ENCODE assay signal across 14 cellular contexts in genomic region chr2:41784496-41784895, GRCh38.
A peak's percentile ranks its signal among the peaks of the same experiment; 100 is the strongest.
DNase-seq lines count a peak whose midpoint lies in the region; ATAC-seq and TF ChIP-seq lines count a peak whose summit lies in the region.
"Had no signal": no experiment of that assay in that cellular context is flagged by ENCODE, and none has a peak within 500 bp of the region (broad histone marks: within the 10 kb centered on the region; RNA-seq: fewer than 3 reads in every experiment).

No MANE protein-coding gene starts in this region.

- intact Hi-C loops in mucosa of descending colon (cut with DNase I, micrococcal nuclease) (loop anchor here in 1 of 2 donors (10.0 kb wide), 1 partner anchor 1870 kb away; no protein-coding TSS in a partner anchor), posterior vena cava (cut with DNase I) (no loop called here), aorta (cut with DNase I) (loop anchor here (5.0 to 10.0 kb wide), 5 partner anchors 87 to 1872 kb away; no protein-coding TSS in a partner anchor)

- H3K4me3 ChIP-seq in RWPE2 (ENCODE audit: severe bottlenecking): no peak overlapping the region
- H3K4me3 ChIP-seq in mucosa of descending colon: no peak overlapping the region
- no peak overlapping the region for H3K4me3 ChIP-seq in aorta (ENCODE audit: low read length in 2 of 2)

- H3K9me3 ChIP-seq in RWPE2 (ENCODE audit: severe bottlenecking): no peaks in the 10 kb centered on the region
- H3K9me3 ChIP-seq in mucosa of descending colon: no peaks in the 10 kb centered on the region
- H3K9me3 ChIP-seq in aorta (ENCODE audit: control insufficient read depth, low read length): no peaks in the 10 kb centered on the region

- ATAC-seq in RWPE2 (ENCODE audit: low read depth): no peak
- peak; percentile 13 for ATAC-seq in mucosa of descending colon
- no peak for ATAC-seq in HG02588 (IDR thresholded peaks at IDR 0.05; ENCODE audit: unreplicated experiment)
- no peak for ATAC-seq in aorta (ENCODE audit: low FRiP score)

- TF ChIP-seq CTCF in RWPE2 (IDR thresholded peaks at IDR 0.05; ENCODE audit: poor library complexity, severe bottlenecking) (no peak), mucosa of descending colon (IDR thresholded peaks at IDR 0.05) (no peak)

- 88 to 89% methylated on average over 6 of the region's 6 CpGs for WGBS in aorta, 2 donors

- no peaks in the 10 kb centered on the region for H3K4me1 ChIP-seq in RWPE2 (ENCODE audit: insufficient read depth, poor library complexity, severe bottlenecking)
- no peaks in the 10 kb centered on the region for H3K4me1 ChIP-seq in mucosa of descending colon (ENCODE audit: low read depth)
- peaks cover 0 to 2% of the 10 kb centered on the region in 2 donors for H3K4me1 ChIP-seq in aorta (ENCODE audit: control insufficient read depth in 1 of 2, insufficient read depth in 2 of 2, low read length in 2 of 2)

- no peak overlapping the region for H3K27ac ChIP-seq in RWPE2 (ENCODE audit: poor library complexity, severe bottlenecking)
- H3K27ac ChIP-seq in aorta (ENCODE audit: low read depth in 1 of 2, low read length in 2 of 2): no peak overlapping the region

- H3K27me3 ChIP-seq in RWPE2 (ENCODE audit: insufficient read depth, poor library complexity, severe bottlenecking) (no peaks in the 10 kb centered on the region), aorta (ENCODE audit: control insufficient read depth in 1 of 2, insufficient read depth in 2 of 2, low read length in 1 of 2) (no peaks in the 10 kb centered on the region)

- no peaks in the 10 kb centered on the region for H3K36me3 ChIP-seq in RWPE2 (ENCODE audit: low read depth)
- H3K36me3 ChIP-seq in mucosa of descending colon (ENCODE audit: low read depth): no peaks in the 10 kb centered on the region
- H3K36me3 ChIP-seq in aorta (ENCODE audit: control insufficient read depth in 1 of 2, insufficient read depth in 2 of 2, low read length in 1 of 2): no peaks in the 10 kb centered on the region

- DNase-seq in EH (ENCODE audit: low read depth): peak; percentile 23
- DNase-seq in HT-29 (ENCODE audit: low spot score): peak; percentile 26
- DNase-seq in RWPE2 (ENCODE audit: low spot score): peak; percentile 42
- no peak for DNase-seq in mucosa of descending colon
- DNase-seq in posterior vena cava (ENCODE audit: low spot score): no peak
- no peak for DNase-seq in inferior parietal cortex (ENCODE audit: extremely low spot score)
- DNase-seq in aorta: no peak
- DNase-seq: CD8-positive, alpha-beta memory T cell; DND-41; Karpas-422; NCI-H1417 treated with DMSO at 0.1 percent for 48 hours; NCI-H2029; NCI-H510A had no signal

Comparison
In these comparisons a context has a peak if more than half of its experiments do, and no peak if none do; other contexts are left out.
1. DNase-seq: peak in EH (single experiment), HT-29 (single experiment) and RWPE2 (single experiment); none in mucosa of descending colon (0 of 3), posterior vena cava (single experiment), inferior parietal cortex (single experiment) and aorta (0 of 2).
2. intact Hi-C loops: an anchor here in aorta (5.0 to 10.0 kb wide); none called in posterior vena cava.